2 cellular contexts compared by ENCODE assay signal in genomic region chr20:3354247-3354646, GRCh38.
TF ChIP-seq lines count a peak whose summit lies in the region.

No MANE protein-coding gene starts in this region.

TF ChIP-seq in liver, 16 proteins besides CTCF, POLR2A, EP300 and RAD21:
- TF ChIP-seq ZBTB33 (IDR thresholded peaks at IDR 0.05): no peak
- TF ChIP-seq HNF4A (conservative IDR thresholded peaks at IDR 0.05): peak; percentile 51 to 76
- TF ChIP-seq RXRA (IDR thresholded peaks at IDR 0.05): peak; percentile 16 to 33
TF ChIP-seq in liver: peak in this region for 2.

TF ChIP-seq in HepG2, 621 proteins besides CTCF, POLR2A, EP300 and RAD21 (continued from another document):
- TF ChIP-seq ZBTB33 (CRISPR knock-in tag; IDR thresholded peaks at IDR 0.05) (no peak), CENPT (CRISPR knock-in tag; IDR thresholded peaks at IDR 0.05; ENCODE audit: low read depth) (no peak), ZNF747 (CRISPR knock-in tag; IDR thresholded peaks at IDR 0.05; ENCODE audit: borderline replicate concordance) (no peak), ZNF629 (CRISPR knock-in tag; conservative IDR thresholded peaks at IDR 0.05) (no peak), ZNF646 (CRISPR knock-in tag; IDR thresholded peaks at IDR 0.05) (no peak), TOPORS (CRISPR knock-in tag; IDR thresholded peaks at IDR 0.05) (no peak), ZNF713 (CRISPR knock-in tag; IDR thresholded peaks at IDR 0.05) (no peak), ZNF605 (CRISPR knock-in tag; IDR thresholded peaks at IDR 0.05) (no peak), LRRFIP1 (CRISPR knock-in tag; conservative IDR thresholded peaks at IDR 0.05) (no peak), HNRNPK (IDR thresholded peaks at IDR 0.05; ENCODE audit: low read depth, low read length, poor library complexity, severe bottlenecking) (no peak), ZNF484 (CRISPR knock-in tag; IDR thresholded peaks at IDR 0.05; ENCODE audit: borderline replicate concordance, low read depth) (no peak), DNMT3B (CRISPR knock-in tag; conservative IDR thresholded peaks at IDR 0.05) (no peak), TFE3 (CRISPR knock-in tag; IDR thresholded peaks at IDR 0.05) (no peak), ZFP37 (CRISPR knock-in tag; IDR thresholded peaks at IDR 0.05; ENCODE audit: borderline replicate concordance) (no peak), CAMTA2 (CRISPR knock-in tag; IDR thresholded peaks at IDR 0.05; ENCODE audit: borderline replicate concordance) (no peak), FOXC1 (CRISPR knock-in tag; IDR thresholded peaks at IDR 0.05; ENCODE audit: borderline replicate concordance) (no peak), HOXA3 (CRISPR knock-in tag; IDR thresholded peaks at IDR 0.05) (no peak), PRMT3 (CRISPR knock-in tag; IDR thresholded peaks at IDR 0.05; ENCODE audit: borderline replicate concordance, low read depth) (no peak)
